ENCODE assay signal across 10 cellular contexts in the genomic region with DNA sequence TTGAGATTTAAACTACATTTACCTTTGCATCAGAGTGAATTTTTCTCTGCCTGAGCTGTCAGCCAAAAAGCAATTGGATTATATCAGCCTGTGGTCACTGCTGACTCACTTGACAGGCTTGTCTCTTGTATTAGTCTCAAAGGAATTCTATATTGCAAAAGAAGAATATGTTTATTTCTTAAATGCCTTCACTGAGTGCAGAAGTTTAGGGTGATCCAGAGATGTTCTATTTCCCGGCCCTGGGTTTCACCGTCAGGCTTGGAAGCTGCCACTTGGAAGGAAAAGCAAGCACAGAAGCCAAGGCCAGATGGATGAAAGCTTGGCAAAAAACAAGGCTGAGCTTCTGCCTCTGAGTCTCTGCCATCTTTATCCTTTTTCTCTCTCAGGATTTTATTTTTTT.
DNase-seq lines count a peak whose midpoint lies in the region; ATAC-seq and TF ChIP-seq lines count a peak whose summit lies in the region.
"Had no signal": no experiment of that assay in that cellular context is flagged by ENCODE, and none has a peak within 500 bp of the region (broad histone marks: within the 10 kb centered on the region; RNA-seq: fewer than 3 reads in every experiment).

No MANE protein-coding gene starts in this region.

- H3K9me3 Mint-ChIP-seq in stimulated activated naive B cell treated with anti-CD40 and anti-IgM and Interleukin-4, amounts not matched to agents 10 μg/mL and 1 μg/mL and 100 μg/mL, for 72 hours: no peaks in the 10 kb centered on the region

- TF ChIP-seq POLR2A in NB4 (IDR thresholded peaks at IDR 0.05; ENCODE audit: extremely low read depth, insufficient read length): no peak

- H3K4me3 ChIP-seq in NB4 (ENCODE audit: low read depth, low read length): no peak overlapping the region
- peak overlapping the region in 5 of 59 donors; percentile 0 to 9 (median 2) for H3K4me3 ChIP-seq in dorsolateral prefrontal cortex

- intact Hi-C loops in dorsolateral prefrontal cortex (cut with DNase I): no loop called here

- ATAC-seq in stimulated activated naive B cell treated with anti-CD40 and anti-IgM and Interleukin-4, amounts not matched to agents 10 μg/mL and 1 μg/mL and 100 μg/mL, for 72 hours (replicated peaks): no peak

- H3K27ac ChIP-seq in dorsolateral prefrontal cortex: peak overlapping the region in 57 of 59 donors; percentile 4 to 87 (median 68)
- H3K27ac ChIP-seq: parathyroid adenoma had no signal

- H3K27ac Mint-ChIP-seq in stimulated activated naive B cell treated with anti-CD40 and anti-IgM and Interleukin-4, amounts not matched to agents 10 μg/mL and 1 μg/mL and 100 μg/mL, for 72 hours: no peak overlapping the region

- no peak overlapping the region for H3K4me3 Mint-ChIP-seq in stimulated activated naive B cell treated with anti-CD40 and anti-IgM and Interleukin-4, amounts not matched to agents 10 μg/mL and 1 μg/mL and 100 μg/mL, for 72 hours

- no peaks in the 10 kb centered on the region for H3K36me3 Mint-ChIP-seq in stimulated activated naive B cell treated with anti-CD40 and anti-IgM and Interleukin-4, amounts not matched to agents 10 μg/mL and 1 μg/mL and 100 μg/mL, for 72 hours

- TF ChIP-seq CTCF in NB4 (IDR thresholded peaks at IDR 0.05; ENCODE audit: low read depth, low read length): no peak
- no peak for TF ChIP-seq CTCF in dorsolateral prefrontal cortex (IDR thresholded peaks at IDR 0.05 in 54 of 56, conservative IDR thresholded peaks at IDR 0.05 in 2 of 56; ENCODE audit: low read depth in 1 of 56, partially characterized antibody in 56 of 56)

- peaks cover 2% of the 10 kb centered on the region in 2 donors for H3K27me3 Mint-ChIP-seq in stimulated activated naive B cell treated with anti-CD40 and anti-IgM and Interleukin-4, amounts not matched to agents 10 μg/mL and 1 μg/mL and 100 μg/mL, for 72 hours

- H3K4me1 Mint-ChIP-seq in stimulated activated naive B cell treated with anti-CD40 and anti-IgM and Interleukin-4, amounts not matched to agents 10 μg/mL and 1 μg/mL and 100 μg/mL, for 72 hours: peaks cover 7 to 9% of the 10 kb centered on the region in 2 donors

- in situ Hi-C loops in ACHN (cut with HindIII; ENCODE audit: low pct_ligation_motif_present, low pct_unique_long_range_greater_than_20kb, low sequenced_read_pairs): no loop called here

- no peaks in the 10 kb centered on the region for H3K27me3 ChIP-seq in dorsolateral prefrontal cortex

- DNase-seq in ACHN (peak; percentile 63), NB4 (ENCODE audit: low read depth) (peak; percentile 52), dorsolateral prefrontal cortex (peak in 5 of 10 donors; percentile 40 to 81 (median 54)), mucosa of gallbladder (ENCODE audit: low spot score) (peak; percentile 50), NCI-H2107 treated with DMSO at 0.1 percent for 48 hours (lab: John Stamatoyannopoulos, UW; ENCODE audit: unreplicated experiment) (no peak)
- no peak for DNase-seq in NK-92 treated with Interleukin-12 subunit alpha and Interleukin-12 subunit beta, amount 100 ng/mL, for 24 hours (lab: John Stamatoyannopoulos, UW)
- no peak for DNase-seq in stimulated activated CD4-positive, alpha-beta T cell treated with anti-CD3 and anti-CD28 coated beads, Interleukin-15, amount 100 ng/mL, for 24 hours
- no peak for DNase-seq in stimulated activated naive B cell treated with anti-CD40 and anti-IgM and Interleukin-4, amounts not matched to agents 10 μg/mL and 1 μg/mL and 100 μg/mL, for 72 hours
- DNase-seq: activated effector memory CD4-positive, alpha-beta T cell treated with anti-CD3 and anti-CD28 coated beads, Interleukin-2, amount 50 U/mL, for 16 hours had no signal

Comparison
In these comparisons a context has a peak if more than half of its experiments do, and no peak if none do; other contexts are left out.
1. DNase-seq: peak in ACHN (single experiment), NB4 (single experiment) and mucosa of gallbladder (single experiment); none in NK-92 treated with Interleukin-12 subunit alpha and Interleukin-12 subunit beta, amount 100 ng/mL, for 24 hours (single experiment), stimulated activated CD4-positive, alpha-beta T cell treated with anti-CD3 and anti-CD28 coated beads, Interleukin-15, amount 100 ng/mL, for 24 hours (single experiment), NCI-H2107 treated with DMSO at 0.1 percent for 48 hours (single experiment) and stimulated activated naive B cell treated with anti-CD40 and anti-IgM and Interleukin-4, amounts not matched to agents 10 μg/mL and 1 μg/mL and 100 μg/mL, for 72 hours (single experiment).